ENCODE assay signal across 24 cellular contexts in genomic region chr1:93199150-93199549, GRCh38. TPM values are rescaled to one million over a fixed set of nuclear protein-coding genes. Genes with fewer than 3 reads are reported as not detected.
DNase-seq lines count a peak whose midpoint lies in the region; ATAC-seq, FAIRE-seq and TF ChIP-seq lines count a peak whose summit lies in the region.
"Had no signal": no experiment of that assay in that cellular context is flagged by ENCODE, and none has a peak within 500 bp of the region (broad histone marks: within the 10 kb centered on the region; RNA-seq: fewer than 3 reads in every experiment).

No MANE protein-coding gene starts in this region.

- 96% methylated on average over 4 of the region's 9 CpGs for WGBS in HepG2 (ENCODE audit: low lambda C conversion rate)
- WGBS in right lobe of liver (ENCODE audit: insufficient coverage, low coverage, low lambda C conversion rate, missing lambda C conversion rate), result 100% methylated on average over 2 of the region's 9 CpGs
- 98% methylated on average over 7 of the region's 9 CpGs for WGBS in K562 (ENCODE audit: insufficient coverage, low coverage, missing lambda C conversion rate)
- 99% methylated on average over 9 of the region's 9 CpGs for WGBS in mesenchymal stem cell

- no peak for TF ChIP-seq CTCF in HepG2 (CRISPR knock-in tag; IDR thresholded peaks at IDR 0.05)
- TF ChIP-seq CTCF in right lobe of liver (IDR thresholded peaks at IDR 0.05), result no peak
- TF ChIP-seq CTCF in K562 (IDR thresholded peaks at IDR 0.05 in 2 of 3, conservative IDR thresholded peaks at IDR 0.05 in 1 of 3; ENCODE audit: insufficient read depth in 2 of 3, low read depth in 1 of 3, low read length in 3 of 3), result no peak
- TF ChIP-seq CTCF in upper lobe of right lung (IDR thresholded peaks at IDR 0.05), result no peak

- no peak overlapping the region for H2AFZ ChIP-seq in HepG2 (ENCODE audit: low read length)
- no peak overlapping the region for H2AFZ ChIP-seq in K562 (ENCODE audit: low read depth, low read length)
- no peak overlapping the region for H2AFZ ChIP-seq in mesenchymal stem cell (ENCODE audit: low read depth, low read length)

- H3K18ac ChIP-seq in mesenchymal stem cell (ENCODE audit: low read depth in 1 of 2, low read length in 2 of 2), result no peak overlapping the region

- POLR2A ChIA-PET in HepG2 (lab: Yijun Ruan, JAX) (interaction anchor here (0.7 kb wide), 1 partner anchor 29 kb away, joined by 4 read pairs; no protein-coding TSS in a partner anchor), K562 (lab: Yijun Ruan, JAX) (interaction anchor here (1.4 kb wide), 1 partner anchor 18 kb away, joined by 4 read pairs; no protein-coding TSS in a partner anchor)

- H4K91ac ChIP-seq in mesenchymal stem cell (ENCODE audit: low read length), result no peak overlapping the region

- H3K14ac ChIP-seq in mesenchymal stem cell (ENCODE audit: low read length in 2 of 2), result no peak overlapping the region

- H3K79me2 ChIP-seq in HepG2 (ENCODE audit: insufficient read depth, low read length), result no peaks in the 10 kb centered on the region
- H3K79me2 ChIP-seq in K562 (ENCODE audit: control insufficient read depth, insufficient read depth, low read length), result no peaks in the 10 kb centered on the region

- DNase-seq in HepG2 (ENCODE audit: low spot score) (no peak), right lobe of liver (no peak), K562 (ENCODE audit: extremely low read depth in 1 of 4, low spot score in 3 of 4) (no peak), mesenchymal stem cell (no peak), upper lobe of right lung (no peak), AML-193 (lab: John Stamatoyannopoulos, UW) (no peak), hepatic stellate cell (ENCODE audit: low spot score) (no peak)
- DNase-seq: BE2C; CD4-positive, alpha-beta T cell; CD8-positive, alpha-beta memory T cell; DMS 273 treated with DMSO at 0.1 percent for 48 hours; DMS79; EL; GDM1; H9 had no signal

- no peak overlapping the region for H4K8ac ChIP-seq in mesenchymal stem cell (ENCODE audit: low read length)

- TF ChIP-seq POLR2A in HepG2 (IDR thresholded peaks at IDR 0.05; ENCODE audit: insufficient read depth in 1 of 2, low read depth in 2 of 2, low read length in 2 of 2) (no peak), right lobe of liver (IDR thresholded peaks at IDR 0.05) (no peak), K562 (conservative IDR thresholded peaks at IDR 0.05) (no peak)

- H3K27me3 ChIP-seq in HepG2 (ENCODE audit: control insufficient read depth in 1 of 2, insufficient read depth in 2 of 2, low read length in 2 of 2) (no peaks in the 10 kb centered on the region), right lobe of liver (no peaks in the 10 kb centered on the region), K562 (ENCODE audit: control insufficient read depth in 2 of 2, insufficient read depth in 2 of 2, low read length in 2 of 2) (no peaks in the 10 kb centered on the region), mesenchymal stem cell (ENCODE audit: control insufficient read depth in 1 of 2, insufficient read depth in 1 of 2, low read length in 2 of 2) (no peaks in the 10 kb centered on the region), upper lobe of right lung (no peaks in the 10 kb centered on the region)
- H3K27me3 ChIP-seq: BE2C; BLaER1 treated with 17β-estradiol and CSF1 and Interleukin-3, amounts not matched to agents 10 nM and 100 nM had no signal

- H3K4me2 ChIP-seq in HepG2 (ENCODE audit: low read depth, low read length), result no peak overlapping the region
- H3K4me2 ChIP-seq in K562 (ENCODE audit: insufficient read depth, low read length), result no peak overlapping the region
- H3K4me2 ChIP-seq in mesenchymal stem cell (ENCODE audit: low read length, poor library complexity, severe bottlenecking), result no peak overlapping the region
- H3K4me2 ChIP-seq: BLaER1 treated with 17β-estradiol and CSF1 and Interleukin-3, amounts not matched to agents 10 nM and 100 nM had no signal

- TF ChIP-seq RAD21 in HepG2 (CRISPR knock-in tag; IDR thresholded peaks at IDR 0.05) (no peak), K562 (CRISPR knock-in tag; conservative IDR thresholded peaks at IDR 0.05 in 1 of 2, IDR thresholded peaks at IDR 0.05 in 1 of 2) (no peak)

- H2BK15ac ChIP-seq in mesenchymal stem cell (ENCODE audit: low read depth, poor library complexity, severe bottlenecking), result no peak overlapping the region

- H3K36me3 ChIP-seq in HepG2 (replicated peaks in 1 of 2; ENCODE audit: control insufficient read depth in 1 of 2, insufficient read depth in 2 of 2, low read length in 2 of 2) (peaks cover 0 to 6% of the 10 kb centered on the region in 2 experiments; a peak in 1 of 5 replicates), right lobe of liver (peaks cover 0 to 3% (median 0%) of the 10 kb centered on the region in 4 donors), K562 (ENCODE audit: control insufficient read depth, insufficient read depth, low read length) (peaks cover 81% of the 10 kb centered on the region), mesenchymal stem cell (ENCODE audit: control insufficient read depth in 1 of 2, insufficient read depth in 2 of 2, low read depth in 1 of 2, low read length in 2 of 2) (peaks cover 10 to 55% of the 10 kb centered on the region in 2 experiments), upper lobe of right lung (no peaks in the 10 kb centered on the region)
- H3K36me3 ChIP-seq: BE2C had no signal

- peak overlapping the region; percentile 8 for H2AK5ac ChIP-seq in mesenchymal stem cell (ENCODE audit: low read length, severe bottlenecking)

- H3K27ac ChIP-seq in HepG2 (ENCODE audit: extremely low read length, insufficient read depth, low read length) (no peak overlapping the region), right lobe of liver (no peak overlapping the region), K562 (ENCODE audit: extremely low read depth, low read depth, low read length) (no peak overlapping the region), mesenchymal stem cell (ENCODE audit: low read length, poor library complexity, severe bottlenecking) (no peak overlapping the region), upper lobe of right lung (no peak overlapping the region)
- H3K27ac ChIP-seq: 22Rv1; BLaER1 treated with 17β-estradiol and CSF1 and Interleukin-3, amounts not matched to agents 10 nM and 100 nM had no signal

- peak; percentile 64 for ATAC-seq in HepG2
- ATAC-seq in right lobe of liver, result no peak
- ATAC-seq in K562, result no peak
- ATAC-seq in upper lobe of right lung, result peak; percentile 13
- no peak for ATAC-seq in HG03175 (IDR thresholded peaks at IDR 0.05; ENCODE audit: unreplicated experiment)
- ATAC-seq: GM12878, HCT116 had no signal

- no peak overlapping the region for H2BK5ac ChIP-seq in mesenchymal stem cell (ENCODE audit: low read depth, low read length, poor library complexity, severe bottlenecking)

- peaks cover 9% of the 10 kb centered on the region for H3K79me1 ChIP-seq in mesenchymal stem cell (replicated peaks; ENCODE audit: low read length, poor library complexity, severe bottlenecking)

- no peak overlapping the region for H3K9ac ChIP-seq in HepG2 (ENCODE audit: insufficient read depth, low read depth, low read length)
- peak overlapping the region in 1 of 2 experiments; percentile 50; a peak in 1 of 4 replicates for H3K9ac ChIP-seq in K562 (ENCODE audit: insufficient read depth in 1 of 2, low read depth in 2 of 2, low read length in 2 of 2)
- H3K9ac ChIP-seq in mesenchymal stem cell (ENCODE audit: low read length), result no peak overlapping the region
- H3K9ac ChIP-seq: BLaER1 treated with 17β-estradiol and CSF1 and Interleukin-3, amounts not matched to agents 10 nM and 100 nM had no signal

- H4K20me1 ChIP-seq in HepG2 (ENCODE audit: insufficient read depth, low read length), result no peaks in the 10 kb centered on the region
- H4K20me1 ChIP-seq in K562 (replicated peaks; ENCODE audit: control insufficient read depth, insufficient read depth, low read length), result no peaks in the 10 kb centered on the region
- H4K20me1 ChIP-seq: BLaER1 treated with 17β-estradiol and CSF1 and Interleukin-3, amounts not matched to agents 10 nM and 100 nM had no signal

- H3K4me3 ChIP-seq in HepG2 (replicated peaks in 1 of 3; ENCODE audit: insufficient read depth in 1 of 3, low read depth in 2 of 3, low read length in 3 of 3) (no peak overlapping the region), right lobe of liver (no peak overlapping the region), K562 (no peak overlapping the region), mesenchymal stem cell (ENCODE audit: insufficient read depth in 1 of 2, low read depth in 1 of 2, low read length in 2 of 2) (no peak overlapping the region), upper lobe of right lung (no peak overlapping the region)
- H3K4me3 ChIP-seq: BLaER1 treated with 17β-estradiol and CSF1 and Interleukin-3, amounts not matched to agents 10 nM and 100 nM; GM12878 had no signal

- H3K4ac ChIP-seq in mesenchymal stem cell (ENCODE audit: low read depth in 1 of 2, low read length in 2 of 2), result no peak overlapping the region

- no peaks in the 10 kb centered on the region for H3K9me1 ChIP-seq in K562 (ENCODE audit: control insufficient read depth, insufficient read depth, low read length)

- TF ChIP-seq EP300 in HepG2 (IDR thresholded peaks at IDR 0.05; ENCODE audit: low read depth in 2 of 2, low read length in 2 of 2) (no peak), HepG2 (CRISPR knock-in tag; IDR thresholded peaks at IDR 0.05; ENCODE audit: borderline replicate concordance) (no peak), K562 (IDR thresholded peaks at IDR 0.05; ENCODE audit: low read length) (no peak)

- H3K23ac ChIP-seq in mesenchymal stem cell (ENCODE audit: low read length in 2 of 2), result no peak overlapping the region

- H3K4me1 ChIP-seq in HepG2 (ENCODE audit: insufficient read depth, low read length) (peaks cover 18% of the 10 kb centered on the region), right lobe of liver (no peaks in the 10 kb centered on the region), K562 (replicated peaks in 1 of 2; ENCODE audit: control insufficient read depth in 2 of 2, insufficient read depth in 2 of 2, low read length in 2 of 2) (0 out of 5 replicates have a peak, but pooled peaks cover 0 to 3% of the 10 kb centered on the region in 2 experiments), mesenchymal stem cell (ENCODE audit: control insufficient read depth, insufficient read depth, low read depth, low read length) (peaks cover 2% of the 10 kb centered on the region), upper lobe of right lung (no peaks in the 10 kb centered on the region)
- H3K4me1 ChIP-seq: BE2C had no signal

- no peak overlapping the region for H2BK12ac ChIP-seq in mesenchymal stem cell (ENCODE audit: low read length in 2 of 2)

- FAIRE-seq in HepG2 (lab: Jason Lieb, UNC) (no peak), K562 (lab: Jason Lieb, UNC) (no peak)
- FAIRE-seq: A204.1, D721Med, GM12878, GM18507, H1 had no signal

- CTCF ChIA-PET in HepG2 (lab: Yijun Ruan, JAX; ENCODE audit: low intra/inter-chr PET ratio, low total read pairs) (no interaction called here), K562 (lab: Yijun Ruan, JAX; ENCODE audit: low intra/inter-chr PET ratio) (no interaction called here)

- BruUV-seq in HepG2 (replicated peaks; lab: Mats Ljungman, UMichigan) (no TSS peak), K562 (replicated peaks; lab: Mats Ljungman, UMichigan) (no TSS peak)

- in situ Hi-C loops in HepG2 (cut with HindIII; ENCODE audit: extremely low pct_ligation_motif_present, low pct_unique_long_range_greater_than_20kb) (no loop called here), K562 (cut with MboI) (no loop called here)

- intact Hi-C loops in HepG2 (cut with micrococcal nuclease; ENCODE audit: unreplicated experiment), result no loop called here
- intact Hi-C loops in right lobe of liver (cut with DNase I), result no loop called here
- intact Hi-C loops in K562 (cut with micrococcal nuclease), result no loop called here
- intact Hi-C loops in upper lobe of right lung (cut with DNase I), result no loop called here

- H3K9me3 ChIP-seq in HepG2 (ENCODE audit: low read length) (no peaks in the 10 kb centered on the region), right lobe of liver (no peaks in the 10 kb centered on the region), K562 (replicated peaks; ENCODE audit: control insufficient read depth, insufficient read depth, low read depth, low read length) (no peaks in the 10 kb centered on the region), mesenchymal stem cell (ENCODE audit: control insufficient read depth, low read length) (no peaks in the 10 kb centered on the region), upper lobe of right lung (no peaks in the 10 kb centered on the region)
- H3K9me3 ChIP-seq: BE2C; BLaER1 treated with 17β-estradiol and CSF1 and Interleukin-3, amounts not matched to agents 10 nM and 100 nM had no signal

- H2BK120ac ChIP-seq in mesenchymal stem cell (ENCODE audit: low read depth, low read length), result no peak overlapping the region

RNA-seq across cellular contexts. Expression of gene CCDC18, which starts 18.6 kb away (rescaled TPM):
- 16.3 and 18.4 TPM in 2 replicates for total RNA-seq in HepG2 (2016; rRNA removed; fragmentation: Illumina TruSeq; extraction: Trizol)
- 17.3 and 18.2 TPM in 2 replicates for total RNA-seq in HepG2 (2016; cell fraction: cytosol; rRNA removed; fragmentation: Illumina TruSeq; extraction: Trizol; ENCODE audit: low read depth)
- 17.8 and 21.9 TPM in 2 replicates for total RNA-seq in HepG2 (2016; cell fraction: insoluble cytoplasmic fraction; rRNA removed; fragmentation: Illumina TruSeq; extraction: Trizol)
- 11.6 and 12.8 TPM in 2 replicates for total RNA-seq in HepG2 (2016; cell fraction: membrane; rRNA removed; fragmentation: Illumina TruSeq; extraction: Trizol)
- total RNA-seq in HepG2 (2016; cell fraction: nucleus; rRNA removed; fragmentation: Illumina TruSeq; extraction: Trizol), result 29.6 and 32.6 TPM in 2 replicates
- polyA plus RNA-seq in HepG2 (2011; rRNA removed), result 1.4 and 1.9 TPM in 2 replicates
- 0.35 and 1.1 TPM in 2 replicates for polyA plus RNA-seq in HepG2 (2011; cell fraction: cytosol; rRNA removed)
- 3.0 and 3.7 TPM in 2 replicates for polyA plus RNA-seq in HepG2 (2011; cell fraction: nucleus; rRNA removed)
- 3.6 and 4.3 TPM in 2 replicates for polyA plus RNA-seq in HepG2 (2012)
- 0.44 and 1.0 TPM in 2 replicates for polyA plus RNA-seq in HepG2 (2016; cell fraction: cytosol; fragmentation: Illumina TruSeq; extraction: Trizol; ENCODE audit: low read depth)
- 13.0 and 14.4 TPM in 2 replicates for polyA plus RNA-seq in HepG2 (2016; cell fraction: insoluble cytoplasmic fraction; fragmentation: Illumina TruSeq; extraction: Trizol; ENCODE audit: low read depth)
- polyA plus RNA-seq in HepG2 (2016; cell fraction: membrane; fragmentation: Illumina TruSeq; extraction: Trizol; ENCODE audit: low read depth), result 1.4 and 1.9 TPM in 2 replicates
- 19.8 and 21.6 TPM in 2 replicates for polyA plus RNA-seq in HepG2 (2016; cell fraction: nucleus; fragmentation: Illumina TruSeq; extraction: Trizol; ENCODE audit: insufficient read depth, low read depth)
- 2.7 and 3.0 TPM in 2 replicates for polyA minus RNA-seq in HepG2 (2011; rRNA and poly(A)+ RNA removed; ENCODE audit: low replicate concordance)
- 1.8 and 2.7 TPM in 2 replicates for polyA minus RNA-seq in HepG2 (2011; cell fraction: cytosol; rRNA and poly(A)+ RNA removed)
- polyA minus RNA-seq in HepG2 (2011; cell fraction: nucleus; rRNA and poly(A)+ RNA removed), result 15.3 and 18.8 TPM in 2 replicates
- 1 to 10 TPM; 2.3 to 6.9 (median 3.5) TPM for total RNA-seq in right lobe of liver
- 8.1 and 57.0 TPM in 2 replicates for total RNA-seq in K562 (2011; cell fraction: chromatin; rRNA removed; ENCODE audit: low replicate concordance)
- 4.2 and 9.7 TPM in 2 replicates for total RNA-seq in K562 (2011; cell fraction: nucleolus; rRNA removed)
- 9.6 and 14.3 TPM in 2 replicates for total RNA-seq in K562 (2011; cell fraction: nucleoplasm; rRNA removed)
- 14.7 and 21.6 TPM in 2 replicates for total RNA-seq in K562 (2014; rRNA removed)
- total RNA-seq in K562 (2014; rRNA removed; fragmentation: Illumina TruSeq; extraction: Trizol), result 29.5 and 35.9 TPM in 2 replicates
- 29.7 and 34.2 TPM in 2 replicates for total RNA-seq in K562 (2015; rRNA removed; fragmentation: Illumina TruSeq; extraction: Trizol)
- 20.4 TPM in 2 replicates for total RNA-seq in K562 (2021)
- 21.1 and 22.2 TPM in 2 replicates for polyA plus RNA-seq in K562 (2011; rRNA removed)
- polyA plus RNA-seq in K562 (2011; cell fraction: cytosol; rRNA removed), result 1.9 and 4.5 TPM in 2 replicates
- 15.4 and 24.3 TPM in 2 replicates for polyA plus RNA-seq in K562 (2011; cell fraction: nucleus; rRNA removed)
- polyA plus RNA-seq in K562 (2012), result 22.2 and 25.5 TPM in 2 replicates
- 23.4 and 24.3 TPM in 2 replicates for polyA plus RNA-seq in K562 (2014; fragmentation: Illumina TruSeq; extraction: Trizol)
- polyA plus RNA-seq in K562 (2014; fragmentation: Nextera tagmentation; extraction: Ambion mirVana), result 10 to 100 TPM; 19.5 to 24.6 TPM
- 20.2 and 24.7 TPM in 2 replicates for polyA plus RNA-seq in K562 (2014; rRNA removed)
- polyA minus RNA-seq in K562 (2011; rRNA and poly(A)+ RNA removed), result 25.3 and 42.5 TPM in 2 replicates
- 12.2 and 14.1 TPM in 2 replicates for polyA minus RNA-seq in K562 (2011; cell fraction: cytosol; rRNA and poly(A)+ RNA removed)
- polyA minus RNA-seq in K562 (2011; cell fraction: nucleus; rRNA and poly(A)+ RNA removed), result 11.0 and 25.7 TPM in 2 replicates
- 3.6 TPM for polyA plus RNA-seq in mesenchymal stem cell (2013, experiment 1 of 2)
- 3.7 TPM for polyA plus RNA-seq in mesenchymal stem cell (2013, experiment 2 of 2)
- 3.1 TPM for total RNA-seq in upper lobe of right lung

RNA-seq across cellular contexts. Expression of gene TMED5, which starts 18.9 kb away (rescaled TPM):
- total RNA-seq in HepG2 (2016; rRNA removed; fragmentation: Illumina TruSeq; extraction: Trizol) (69.5 and 99.0 TPM in 2 replicates), right lobe of liver (100 to 1,000 TPM in 2 of 6 experiments, 10 to 100 TPM in 4; 65.3 to 154 (median 88.9) TPM), K562 (2014; rRNA removed) (64.2 and 87.1 TPM in 2 replicates), K562 (2014; rRNA removed; fragmentation: Illumina TruSeq; extraction: Trizol) (67.2 and 76.3 TPM in 2 replicates), K562 (2015; rRNA removed; fragmentation: Illumina TruSeq; extraction: Trizol) (75.9 and 83.7 TPM in 2 replicates), K562 (2021) (68.1 and 74.5 TPM in 2 replicates), upper lobe of right lung (92.7 TPM)
- 5.6 and 6.1 TPM in 2 replicates for total RNA-seq in HepG2 (2016; cell fraction: cytosol; rRNA removed; fragmentation: Illumina TruSeq; extraction: Trizol; ENCODE audit: low read depth)
- total RNA-seq in HepG2 (2016; cell fraction: insoluble cytoplasmic fraction; rRNA removed; fragmentation: Illumina TruSeq; extraction: Trizol), result 72.8 and 96.2 TPM in 2 replicates
- total RNA-seq in HepG2 (2016; cell fraction: membrane; rRNA removed; fragmentation: Illumina TruSeq; extraction: Trizol), result 22.7 and 24.4 TPM in 2 replicates
- total RNA-seq in HepG2 (2016; cell fraction: nucleus; rRNA removed; fragmentation: Illumina TruSeq; extraction: Trizol), result 94.1 and 117 TPM in 2 replicates
- polyA plus RNA-seq in HepG2 (2011; rRNA removed) (53.5 and 58.1 TPM in 2 replicates), K562 (2011; rRNA removed) (53.5 and 71.3 TPM in 2 replicates), K562 (2014; fragmentation: Illumina TruSeq; extraction: Trizol) (60.9 and 63.5 TPM in 2 replicates), K562 (2014; fragmentation: Nextera tagmentation; extraction: Ambion mirVana) (10 to 100 TPM; 28.7 to 43.9 TPM), K562 (2014; rRNA removed) (70.0 and 71.9 TPM in 2 replicates)
- polyA plus RNA-seq in HepG2 (2011; cell fraction: cytosol; rRNA removed), result 37.5 and 40.2 TPM in 2 replicates
- 19.9 and 28.3 TPM in 2 replicates for polyA plus RNA-seq in HepG2 (2011; cell fraction: nucleus; rRNA removed)
- polyA plus RNA-seq in HepG2 (2012), result 72.6 and 86.3 TPM in 2 replicates
- 5.7 and 6.0 TPM in 2 replicates for polyA plus RNA-seq in HepG2 (2016; cell fraction: cytosol; fragmentation: Illumina TruSeq; extraction: Trizol; ENCODE audit: low read depth)
- 72.8 and 74.1 TPM in 2 replicates for polyA plus RNA-seq in HepG2 (2016; cell fraction: insoluble cytoplasmic fraction; fragmentation: Illumina TruSeq; extraction: Trizol; ENCODE audit: low read depth)
- 15.5 and 17.7 TPM in 2 replicates for polyA plus RNA-seq in HepG2 (2016; cell fraction: membrane; fragmentation: Illumina TruSeq; extraction: Trizol; ENCODE audit: low read depth)
- 124 and 128 TPM in 2 replicates for polyA plus RNA-seq in HepG2 (2016; cell fraction: nucleus; fragmentation: Illumina TruSeq; extraction: Trizol; ENCODE audit: insufficient read depth, low read depth)
- 28.2 and 108 TPM in 2 replicates for polyA minus RNA-seq in HepG2 (2011; rRNA and poly(A)+ RNA removed; ENCODE audit: low replicate concordance)
- 106 and 113 TPM in 2 replicates for polyA minus RNA-seq in HepG2 (2011; cell fraction: cytosol; rRNA and poly(A)+ RNA removed)
- polyA minus RNA-seq in HepG2 (2011; cell fraction: nucleus; rRNA and poly(A)+ RNA removed), result 54.2 and 66.6 TPM in 2 replicates
- total RNA-seq in K562 (2011; cell fraction: chromatin; rRNA removed; ENCODE audit: low replicate concordance), result 40.9 and 83.3 TPM in 2 replicates
- total RNA-seq in K562 (2011; cell fraction: nucleolus; rRNA removed), result 32.5 and 42.5 TPM in 2 replicates
- total RNA-seq in K562 (2011; cell fraction: nucleoplasm; rRNA removed), result 60.3 and 83.3 TPM in 2 replicates
- polyA plus RNA-seq in K562 (2011; cell fraction: cytosol; rRNA removed), result 31.2 and 37.7 TPM in 2 replicates
- 22.2 and 24.8 TPM in 2 replicates for polyA plus RNA-seq in K562 (2011; cell fraction: nucleus; rRNA removed)
- polyA plus RNA-seq in K562 (2012), result 47.8 and 59.5 TPM in 2 replicates
- 66.2 and 73.9 TPM in 2 replicates for polyA minus RNA-seq in K562 (2011; rRNA and poly(A)+ RNA removed)
- polyA minus RNA-seq in K562 (2011; cell fraction: cytosol; rRNA and poly(A)+ RNA removed), result 73.0 and 84.8 TPM in 2 replicates
- 23.7 and 32.3 TPM in 2 replicates for polyA minus RNA-seq in K562 (2011; cell fraction: nucleus; rRNA and poly(A)+ RNA removed)
- polyA plus RNA-seq in mesenchymal stem cell (2013, experiment 1 of 2), result 104 TPM
- polyA plus RNA-seq in mesenchymal stem cell (2013, experiment 2 of 2), result 114 TPM

Comparison
In these comparisons a context has a peak if more than half of its experiments do, and no peak if none do; other contexts are left out.
1. ATAC-seq: peak in HepG2 (single experiment) and upper lobe of right lung (single experiment); none in right lobe of liver (0 of 4), K562 (single experiment) and HG03175 (single experiment).
2. Of the 241 proteins assayed by ChIP-seq in both HepG2 and K562: peak only in HepG2: ZBTB33; only in K562: POLR2G; in both: none; in neither: 239.